In the genomic region with DNA sequence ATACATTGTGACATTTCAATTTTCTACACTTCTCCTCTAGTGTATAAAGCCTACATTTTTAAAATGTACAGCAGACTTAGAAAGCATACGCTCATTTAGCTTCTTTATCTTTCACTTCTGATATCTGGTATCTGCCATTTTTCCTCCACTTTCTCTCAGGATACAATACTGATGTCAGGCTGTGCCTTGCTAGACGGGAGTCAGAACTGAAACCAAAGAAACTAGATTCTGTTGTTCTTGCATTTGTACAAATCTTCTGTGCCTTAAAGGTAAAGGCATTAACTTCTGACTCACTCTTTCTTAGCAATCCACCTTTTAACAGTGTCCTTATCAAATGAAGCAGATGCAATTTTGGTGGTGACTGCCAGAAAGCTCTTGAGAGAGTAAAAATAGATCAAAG, we compare ENCODE assay signal across 17 cellular contexts.
DNase-seq lines count a peak whose midpoint lies in the region; ATAC-seq and TF ChIP-seq lines count a peak whose summit lies in the region.
"Had no signal": no experiment of that assay in that cellular context is flagged by ENCODE, and none has a peak within 500 bp of the region (broad histone marks: within the 10 kb centered on the region; RNA-seq: fewer than 3 reads in every experiment).

No MANE protein-coding gene starts in this region.

- 9 to 12% methylated on average over 2 of the region's 2 CpGs for WGBS in heart right ventricle, 2 donors

- POLR2A ChIA-PET in activated CD8-positive, alpha-beta T cell treated with anti-CD3 and anti-CD28 coated beads for 36 hours (lab: Charles Lee) = no interaction called here

- TF ChIP-seq CTCF in cardiac muscle cell (IDR thresholded peaks at IDR 0.05; ENCODE audit: low read depth, low read length) (no peak), heart right ventricle (IDR thresholded peaks at IDR 0.05) (no peak), epithelial cell of esophagus (IDR thresholded peaks at IDR 0.05; ENCODE audit: insufficient read depth, low read depth, low read length, missing control alignments) (no peak)
- no peak for TF ChIP-seq CTCF in activated CD8-positive, alpha-beta T cell treated with anti-CD3 and anti-CD28 coated beads for 36 hours (IDR thresholded peaks at IDR 0.05)

- H3K36me3 Mint-ChIP-seq in stimulated activated effector memory CD8-positive, alpha-beta T cell treated with anti-CD3 and anti-CD28 coated beads, Interleukin-12 subunit alpha, Interleukin-12 subunit beta, amount 100 ng/mL, for 72 hours = no peaks in the 10 kb centered on the region
- H3K36me3 Mint-ChIP-seq in activated CD8-positive, alpha-beta T cell treated with anti-CD3 and anti-CD28 coated beads for 36 hours (ENCODE audit: low read depth) = no peaks in the 10 kb centered on the region
- H3K36me3 Mint-ChIP-seq: CD14-positive monocyte had no signal

- H3K27ac Mint-ChIP-seq in stimulated activated effector memory CD8-positive, alpha-beta T cell treated with anti-CD3 and anti-CD28 coated beads, Interleukin-12 subunit alpha, Interleukin-12 subunit beta, amount 100 ng/mL, for 72 hours = no peak overlapping the region
- H3K27ac Mint-ChIP-seq in activated CD8-positive, alpha-beta T cell treated with anti-CD3 and anti-CD28 coated beads for 36 hours = no peak overlapping the region
- H3K27ac Mint-ChIP-seq: CD14-positive monocyte had no signal

- H3K4me1 Mint-ChIP-seq in stimulated activated effector memory CD8-positive, alpha-beta T cell treated with anti-CD3 and anti-CD28 coated beads, Interleukin-12 subunit alpha, Interleukin-12 subunit beta, amount 100 ng/mL, for 72 hours = no peaks in the 10 kb centered on the region
- H3K4me1 Mint-ChIP-seq in activated CD8-positive, alpha-beta T cell treated with anti-CD3 and anti-CD28 coated beads for 36 hours (ENCODE audit: low read depth) = no peaks in the 10 kb centered on the region
- H3K4me1 Mint-ChIP-seq: CD14-positive monocyte had no signal

- no peaks in the 10 kb centered on the region for H3K27me3 Mint-ChIP-seq in activated CD8-positive, alpha-beta T cell treated with anti-CD3 and anti-CD28 coated beads for 36 hours

- no peak for ATAC-seq in heart right ventricle
- ATAC-seq in stimulated activated effector memory CD8-positive, alpha-beta T cell treated with anti-CD3 and anti-CD28 coated beads, Interleukin-12 subunit alpha, Interleukin-12 subunit beta, amount 100 ng/mL, for 72 hours = no peak
- ATAC-seq in stimulated activated naive CD8-positive, alpha-beta T cell treated with anti-CD3 and anti-CD28 coated beads, Interleukin-15, Interleukin-2, amounts not matched to agents 100 U/mL and 50 U/mL, for 24 hours = no peak
- no peak for ATAC-seq in activated CD8-positive, alpha-beta T cell treated with anti-CD3 and anti-CD28 coated beads for 36 hours
- ATAC-seq: Panc1 had no signal

- H3K9me3 ChIP-seq in cardiac muscle cell (ENCODE audit: low read depth) (no peaks in the 10 kb centered on the region), heart right ventricle (no peaks in the 10 kb centered on the region)

- no peak overlapping the region for H3K4me3 Mint-ChIP-seq in stimulated activated effector memory CD8-positive, alpha-beta T cell treated with anti-CD3 and anti-CD28 coated beads, Interleukin-12 subunit alpha, Interleukin-12 subunit beta, amount 100 ng/mL, for 72 hours
- no peak overlapping the region for H3K4me3 Mint-ChIP-seq in activated CD8-positive, alpha-beta T cell treated with anti-CD3 and anti-CD28 coated beads for 36 hours
- H3K4me3 Mint-ChIP-seq: CD14-positive monocyte had no signal

- H3K4me3 ChIP-seq in cardiac muscle cell = no peak overlapping the region
- peak overlapping the region in 1 of 10 donors; percentile 4 for H3K4me3 ChIP-seq in heart right ventricle
- H3K4me3 ChIP-seq in epithelial cell of esophagus (ENCODE audit: low read length) = no peak overlapping the region

- CTCF ChIA-PET in activated CD8-positive, alpha-beta T cell treated with anti-CD3 and anti-CD28 coated beads for 36 hours (lab: Charles Lee) = no interaction called here

- H3K27me3 ChIP-seq in cardiac muscle cell = no peaks in the 10 kb centered on the region
- H3K27me3 ChIP-seq in heart right ventricle = no peaks in the 10 kb centered on the region

- H3K27ac ChIP-seq in cardiac muscle cell (peak overlapping the region; percentile 91), heart right ventricle (no peak overlapping the region)

- H3K36me3 ChIP-seq in cardiac muscle cell (no peaks in the 10 kb centered on the region), heart right ventricle (no peaks in the 10 kb centered on the region)

- H3K4me1 ChIP-seq in cardiac muscle cell (ENCODE audit: low read depth) (peaks cover 48% of the 10 kb centered on the region), heart right ventricle (peaks cover 0 to 6% (median 0%) of the 10 kb centered on the region in 9 donors)

- peaks cover 3% of the 10 kb centered on the region for H3K9me3 Mint-ChIP-seq in stimulated activated effector memory CD8-positive, alpha-beta T cell treated with anti-CD3 and anti-CD28 coated beads, Interleukin-12 subunit alpha, Interleukin-12 subunit beta, amount 100 ng/mL, for 72 hours
- peaks cover 1% of the 10 kb centered on the region for H3K9me3 Mint-ChIP-seq in activated CD8-positive, alpha-beta T cell treated with anti-CD3 and anti-CD28 coated beads for 36 hours

- intact Hi-C loops in heart right ventricle (cut with DNase I) = no loop called here
- intact Hi-C loops in activated CD8-positive, alpha-beta T cell treated with anti-CD3 and anti-CD28 coated beads for 36 hours (cut with micrococcal nuclease) = no loop called here

- DNase-seq in cardiac muscle cell (ENCODE audit: low read depth in 1 of 2, low spot score in 1 of 2) = peak in 1 of 2 donors; percentile 18
- no peak for DNase-seq in heart right ventricle
- DNase-seq in OCI-M1 (lab: John Stamatoyannopoulos, UW) = peak; percentile 91
- DNase-seq in epithelial cell of esophagus (ENCODE audit: low read depth) = peak; percentile 9
- peak; percentile 29 for DNase-seq in superior temporal gyrus (ENCODE audit: extremely low spot score)
- no peak for DNase-seq in stimulated activated effector memory CD8-positive, alpha-beta T cell treated with anti-CD3 and anti-CD28 coated beads, Interleukin-12 subunit alpha, Interleukin-12 subunit beta, amount 100 ng/mL, for 72 hours (ENCODE audit: low spot score in 2 of 2)
- DNase-seq in stimulated activated naive CD8-positive, alpha-beta T cell treated with anti-CD3 and anti-CD28 coated beads, Interleukin-15, Interleukin-2, amounts not matched to agents 100 U/mL and 50 U/mL, for 24 hours = no peak
- DNase-seq in activated CD8-positive, alpha-beta T cell treated with anti-CD3 and anti-CD28 coated beads for 36 hours = no peak
- DNase-seq: Calu3, IMR-90, MV-4-11, NCI-H1436 treated with DMSO at 0.1 percent for 48 hours, NCI-H446, NCI-H748 treated with DMSO at 0.1 percent for 48 hours, SW 1271 had no signal

Comparison
In these comparisons a context has a peak if more than half of its experiments do, and no peak if none do; other contexts are left out.
1. DNase-seq: peak in OCI-M1 (single experiment), epithelial cell of esophagus (single experiment) and superior temporal gyrus (single experiment); none in heart right ventricle (0 of 2), stimulated activated effector memory CD8-positive, alpha-beta T cell treated with anti-CD3 and anti-CD28 coated beads, Interleukin-12 subunit alpha, Interleukin-12 subunit beta, amount 100 ng/mL, for 72 hours (0 of 2), stimulated activated naive CD8-positive, alpha-beta T cell treated with anti-CD3 and anti-CD28 coated beads, Interleukin-15, Interleukin-2, amounts not matched to agents 100 U/mL and 50 U/mL, for 24 hours (single experiment) and activated CD8-positive, alpha-beta T cell treated with anti-CD3 and anti-CD28 coated beads for 36 hours (single experiment).